Comparison of ENCODE assay signal across 19 cellular contexts in the genomic region with DNA sequence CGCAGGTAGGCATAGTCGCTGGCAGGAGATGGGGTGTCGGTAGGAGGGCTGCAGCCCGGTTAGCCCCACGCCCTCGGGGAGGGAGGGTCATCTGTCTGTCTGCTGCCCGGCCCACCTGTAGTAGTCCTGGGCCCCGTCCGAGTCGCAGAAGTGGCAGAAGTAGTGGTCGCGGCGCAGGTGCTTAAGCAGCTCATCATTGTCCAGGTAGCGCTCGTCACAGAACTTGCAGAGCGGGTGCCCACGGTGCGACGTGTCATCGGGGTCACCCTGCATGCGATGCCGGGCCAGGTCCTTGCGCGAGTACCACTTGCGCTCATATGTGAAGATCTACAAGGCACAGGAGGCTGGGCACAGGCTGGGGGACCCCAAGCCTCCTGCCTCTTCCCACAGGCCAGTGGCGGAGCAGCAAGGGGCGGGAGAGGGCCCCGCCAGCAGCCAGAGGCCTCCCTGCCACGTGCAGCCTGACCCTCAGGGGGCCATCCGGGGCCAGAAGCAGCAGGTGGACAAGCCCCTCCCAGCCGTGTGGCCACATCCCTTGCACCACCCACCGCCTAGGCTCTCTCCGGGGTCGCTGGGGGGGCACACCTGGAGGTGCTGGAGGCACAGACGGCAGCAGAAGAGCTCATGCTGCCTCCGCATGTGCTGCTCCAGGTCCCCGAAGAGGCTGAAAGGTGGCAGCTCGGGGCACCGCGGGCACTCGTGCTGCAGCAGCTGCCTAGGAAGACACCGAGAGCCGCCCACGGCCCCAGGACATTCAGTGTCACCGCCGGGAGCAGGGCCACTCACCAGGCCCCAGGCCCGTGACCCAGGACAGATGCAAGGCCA. TPM values are rescaled to one million over a fixed set of nuclear protein-coding genes. Genes with fewer than 3 reads are reported as not detected.
A peak's percentile ranks its signal among the peaks of the same experiment; 100 is the strongest.
DNase-seq lines count a peak whose midpoint lies in the region; ATAC-seq, FAIRE-seq and TF ChIP-seq lines count a peak whose summit lies in the region.
"Had no signal": no experiment of that assay in that cellular context is flagged by ENCODE, and none has a peak within 500 bp of the region (broad histone marks: within the 10 kb centered on the region; RNA-seq: fewer than 3 reads in every experiment).

No MANE protein-coding gene starts in this region.

- H3K9me3 ChIP-seq in H1 (ENCODE audit: insufficient read depth in 2 of 2, low read depth in 1 of 2, low read length in 1 of 2) = no peaks in the 10 kb centered on the region
- no peaks in the 10 kb centered on the region for H3K9me3 ChIP-seq in neuronal stem cell (replicated peaks in 1 of 2; ENCODE audit: control insufficient read depth in 2 of 2, insufficient read depth in 1 of 2, low read depth in 1 of 2, low read length in 2 of 2)
- H3K9me3 ChIP-seq: Caco-2, SJSA1 had no signal

- POLR2A ChIA-PET in RWPE1 (lab: Yijun Ruan, JAX; ENCODE audit: low non-redundant PET) (interaction anchor here (0.7 to 0.8 kb wide), 2 partner anchors 10 to 11 kb away, joined by 3 to 4 read pairs; no protein-coding TSS in a partner anchor), H1 (lab: Charles Lee; ENCODE audit: partially characterized antibody) (interaction anchor here (1.0 to 4.7 kb wide), 6 partner anchors 9 to 152 kb away, joined by 3 to 37 read pairs (median 11); partner anchors contain the start of genes RNF151, RPS2, SYNGR3 and TRAF7)

- H2BK20ac ChIP-seq in H1 (ENCODE audit: low read length) = no peak overlapping the region

- no peak overlapping the region for H2BK120ac ChIP-seq in H1 (replicated peaks; ENCODE audit: low read depth, low read length)
- no peak overlapping the region for H2BK120ac ChIP-seq in neuronal stem cell (ENCODE audit: low read depth, low read length)

- no peak overlapping the region for H2AK5ac ChIP-seq in H1 (ENCODE audit: low read depth, low read length)
- H2AK5ac ChIP-seq in neuronal stem cell (ENCODE audit: low read depth, low read length) = peak overlapping the region; percentile 35

- H3K27ac ChIP-seq in RWPE1 = peak overlapping the region; percentile 98
- H3K27ac ChIP-seq in H1 (ENCODE audit: low read depth, low read length) = no peak overlapping the region; the same call in 1 of the 2 replicates
- no peak overlapping the region for H3K27ac ChIP-seq in neuronal stem cell (replicated peaks; ENCODE audit: low read length)
- H3K27ac ChIP-seq: SJSA1 had no signal

- H3K4me1 ChIP-seq in H1 (replicated peaks in 1 of 4; ENCODE audit: control insufficient read depth in 3 of 4, insufficient read depth in 4 of 4, low read length in 3 of 4) (peaks cover 0 to 23% (median 10%) of the 10 kb centered on the region in 4 experiments; a peak in 5 of 7 replicates), neuronal stem cell (ENCODE audit: control insufficient read depth in 2 of 2, insufficient read depth in 1 of 2, low read depth in 1 of 2, low read length in 2 of 2) (peaks cover 12 to 16% of the 10 kb centered on the region in 2 donors)

- H3K9ac ChIP-seq in H1 (replicated peaks in 1 of 4; ENCODE audit: extremely low read depth in 1 of 4, low read depth in 3 of 4, low read length in 3 of 4) (no peak overlapping the region), neuronal stem cell (ENCODE audit: low read depth, low read length, poor library complexity) (no peak overlapping the region)

- H3K4me3 ChIP-seq in H1 (ENCODE audit: extremely low read depth in 1 of 4, insufficient read depth in 2 of 4, low read depth in 3 of 4, low read length in 4 of 4) = no peak overlapping the region
- H3K4me3 ChIP-seq in neuronal stem cell (ENCODE audit: low read length in 2 of 2) = peak overlapping the region in 1 of 2 donors; percentile 59
- H3K4me3 ChIP-seq: SJSA1 had no signal

- CTCF ChIA-PET in RWPE1 (lab: Yijun Ruan, JAX) = interaction anchor here (0.5 to 2.5 kb wide), 5 partner anchors 20 to 238 kb away, joined by 3 to 17 read pairs (median 3); no protein-coding TSS in a partner anchor
- CTCF ChIA-PET in H1 (lab: Charles Lee; ENCODE audit: partially characterized antibody) = interaction anchor here (0.8 to 4.3 kb wide), 19 partner anchors 9 to 145 kb away, joined by 4 to 55 read pairs (median 6); partner anchors contain the start of genes NPW, NTHL1, SYNGR3 and TBL3

- H4K5ac ChIP-seq in H1 (ENCODE audit: insufficient read length, low read depth, low read length) = no peak overlapping the region

- H3K23ac ChIP-seq in H1 (ENCODE audit: insufficient read length) = no peak overlapping the region
- H3K23ac ChIP-seq in neuronal stem cell (ENCODE audit: low read depth, low read length, poor library complexity) = peak overlapping the region; percentile 55

- H3K4me2 ChIP-seq in H1 (ENCODE audit: insufficient read depth in 1 of 2, low read depth in 2 of 2, low read length in 2 of 2) (no peak overlapping the region), neuronal stem cell (ENCODE audit: insufficient read depth, low read length, poor library complexity, severe bottlenecking) (no peak overlapping the region)

- H3K4ac ChIP-seq in H1 (replicated peaks; ENCODE audit: insufficient read length, low read depth, low read length) = no peak overlapping the region
- H3K4ac ChIP-seq in neuronal stem cell (ENCODE audit: low read length) = no peak overlapping the region

- H2BK15ac ChIP-seq in H1 (ENCODE audit: low read length) = no peak overlapping the region
- no peak overlapping the region for H2BK15ac ChIP-seq in neuronal stem cell (ENCODE audit: low read length)

- H3K79me1 ChIP-seq in H1 (ENCODE audit: low read depth, low read length) (peaks cover 6% of the 10 kb centered on the region; the same call in 1 of the 2 replicates), neuronal stem cell (ENCODE audit: low read depth, low read length) (peaks cover 43% of the 10 kb centered on the region)

- no peaks in the 10 kb centered on the region for H3K23me2 ChIP-seq in H1 (ENCODE audit: low read depth, low read length)

- H3K27me3 ChIP-seq in H1 (replicated peaks in 1 of 4; ENCODE audit: control insufficient read depth in 3 of 4, extremely low read depth in 1 of 4, insufficient read depth in 3 of 4, low read length in 3 of 4) (no peaks in the 10 kb centered on the region), neuronal stem cell (ENCODE audit: control insufficient read depth in 3 of 3, insufficient read depth in 3 of 3, low read depth in 1 of 3, low read length in 3 of 3) (no peaks in the 10 kb centered on the region)
- H3K27me3 ChIP-seq: SJSA1 had no signal

- H3K14ac ChIP-seq in H1 (ENCODE audit: insufficient read length) (no peak overlapping the region), neuronal stem cell (ENCODE audit: low read length) (no peak overlapping the region)

- H2AFZ ChIP-seq in H1 (ENCODE audit: low read length) (no peak overlapping the region), neuronal stem cell (ENCODE audit: low read length) (no peak overlapping the region)

- FAIRE-seq in H1 (lab: Jason Lieb, UNC) = no peak
- FAIRE-seq in GM12892 (lab: Jason Lieb, UNC) = no peak

- DNase-seq in RWPE1 (ENCODE audit: low spot score) (no peak), H1 (ENCODE audit: low read depth in 1 of 2, low spot score in 2 of 2) (no peak), neuronal stem cell (ENCODE audit: low spot score) (no peak), HCEC 1CT (no peak), GM12892 (ENCODE audit: insufficient read length) (no peak)
- DNase-seq: Caco-2; CD4-positive, CD25-positive, alpha-beta regulatory T cell; EL; KG1; NCI-H1048; NCI-H1436 treated with DMSO at 0.1 percent for 48 hours; NCI-H2029 treated with DMSO at 0.1 percent for 48 hours; NCI-H2171 treated with DMSO at 0.1 percent for 48 hours; NCI-H446 treated with DMSO at 0.1 percent for 48 hours; NCI-H748 treated with DMSO at 0.1 percent for 48 hours; PC-3; SW 1271 had no signal

- 97% methylated on average over 40 of the region's 47 CpGs; no CpG with 5 or more reads in 1 of the 2 experiments for WGBS in H1 (ENCODE audit: extremely low coverage in 1 of 2, insufficient coverage in 1 of 2, insufficient read length in 1 of 2, insufficient replicate concordance in 2 of 2, low coverage in 1 of 2, low lambda C conversion rate in 2 of 2, missing lambda C conversion rate in 1 of 2), 2 experiments
- no CpG with 5 or more reads among the region's 47 CpGs for WGBS in neuronal stem cell (ENCODE audit: extremely low coverage in 2 of 2, insufficient read length in 2 of 2, insufficient replicate concordance in 1 of 2), 2 donors

- H2BK12ac ChIP-seq in H1 (ENCODE audit: low read depth, low read length) (no peak overlapping the region), neuronal stem cell (ENCODE audit: low read length) (no peak overlapping the region)

- H3K56ac ChIP-seq in H1 (replicated peaks; ENCODE audit: insufficient read length, low read depth, low read length) = no peak overlapping the region

- no peak for ATAC-seq in GM18873 (IDR thresholded peaks at IDR 0.05; ENCODE audit: low FRiP score, unreplicated experiment)
- ATAC-seq: PC-3 had no signal

- H3K79me2 ChIP-seq in H1 (ENCODE audit: control insufficient read depth in 1 of 2, insufficient read depth in 2 of 2, low read length in 2 of 2) = peaks cover 7 to 34% of the 10 kb centered on the region in 2 experiments; a peak in 3 of 4 replicates

- no peak overlapping the region for H4K91ac ChIP-seq in H1 (replicated peaks; ENCODE audit: insufficient read length, low read length)
- no peak overlapping the region for H4K91ac ChIP-seq in neuronal stem cell (ENCODE audit: low read depth, low read length, poor library complexity)

- H2BK5ac ChIP-seq in H1 (ENCODE audit: low read depth, low read length) (peak overlapping the region; percentile 44), neuronal stem cell (ENCODE audit: low read length) (no peak overlapping the region)

- no peak for TF ChIP-seq POLR2A in H1 (IDR thresholded peaks at IDR 0.05; ENCODE audit: control extremely low read depth in 1 of 2, low read depth in 2 of 2, low read length in 2 of 2)
- TF ChIP-seq POLR2A in GM12892 (IDR thresholded peaks at IDR 0.05; ENCODE audit: low read depth, low read length) = no peak

- no peak for TF ChIP-seq CTCF in RWPE1 (conservative IDR thresholded peaks at IDR 0.05; ENCODE audit: low read depth)
- TF ChIP-seq CTCF in H1 (IDR thresholded peaks at IDR 0.05; ENCODE audit: control extremely low read depth in 1 of 3, insufficient read depth in 1 of 3, low read depth in 1 of 3, low read length in 3 of 3) = no peak

- H3K18ac ChIP-seq in H1 (ENCODE audit: extremely low read depth, low read length) (no peak overlapping the region), neuronal stem cell (ENCODE audit: low read length) (peak overlapping the region; percentile 38)

- TF ChIP-seq EP300 in H1 (IDR thresholded peaks at IDR 0.05; ENCODE audit: borderline replicate concordance in 1 of 2, low read depth in 2 of 2, low read length in 2 of 2) = no peak

- H4K8ac ChIP-seq in H1 (ENCODE audit: extremely low read depth, insufficient read depth, low read length) = peak overlapping the region; percentile 57; the same call in 1 of the 2 replicates
- peak overlapping the region; percentile 92 for H4K8ac ChIP-seq in neuronal stem cell (ENCODE audit: low read depth, low read length)

- no peak for TF ChIP-seq RAD21 in H1 (IDR thresholded peaks at IDR 0.05 in 1 of 2, conservative IDR thresholded peaks at IDR 0.05 in 1 of 2; ENCODE audit: low read depth in 2 of 2, low read length in 2 of 2)

- peaks cover 24 to 52% (median 41%) of the 10 kb centered on the region in 4 experiments for H3K36me3 ChIP-seq in H1 (ENCODE audit: control insufficient read depth in 2 of 4, insufficient read depth in 4 of 4, low read length in 3 of 4)
- peaks cover 39 to 69% of the 10 kb centered on the region in 2 donors for H3K36me3 ChIP-seq in neuronal stem cell (replicated peaks in 1 of 2; ENCODE audit: control insufficient read depth in 2 of 2, insufficient read depth in 2 of 2, low read length in 2 of 2)

- H4K20me1 ChIP-seq in H1 (replicated peaks in 1 of 2; ENCODE audit: control insufficient read depth in 1 of 2, insufficient read depth in 2 of 2, low read length in 2 of 2) = peaks cover 29 to 58% of the 10 kb centered on the region in 2 experiments

RNA-seq across cellular contexts. Expression of gene ZNF598, which starts 7.0 kb away (rescaled TPM):
- 47.6 and 51.7 TPM in 2 replicates for total RNA-seq in H1 (2021; fragmentation: NEBNext Ultra II Directional; extraction: Animal tissue kit (Norgen Biotek cat#: 25700))
- 29.3 and 43.0 TPM in 2 replicates for polyA plus RNA-seq in H1 (2011; rRNA removed)
- polyA plus RNA-seq in H1 (2011; cell fraction: cytosol; rRNA removed) = 32.3 TPM
- polyA plus RNA-seq in H1 (2011; cell fraction: nucleus; rRNA removed) = 108 TPM
- 16.9 to 39.8 TPM (median 34.7 TPM) in 4 replicates for polyA plus RNA-seq in H1 (2012, experiment 1 of 2)
- 28.2 TPM for polyA plus RNA-seq in H1 (2012, experiment 2 of 2)
- polyA plus RNA-seq in H1 (2013, experiment 1 of 2) = 32.1 TPM
- 31.4 TPM for polyA plus RNA-seq in H1 (2013, experiment 2 of 2)
- polyA minus RNA-seq in H1 (2011; rRNA and poly(A)+ RNA removed) = 10.2 and 11.0 TPM in 2 replicates
- polyA minus RNA-seq in H1 (2011; cell fraction: cytosol; rRNA and poly(A)+ RNA removed) = 34.1 TPM
- 28.8 TPM for polyA minus RNA-seq in H1 (2011; cell fraction: nucleus; rRNA and poly(A)+ RNA removed)
- polyA plus RNA-seq in neuronal stem cell (2013, experiment 1 of 2) = 21.3 TPM
- 20.9 TPM for polyA plus RNA-seq in neuronal stem cell (2013, experiment 2 of 2)
- polyA plus RNA-seq in GM12892 (2012; ENCODE audit: missing spikeins) = 9.7 TPM

RNA-seq across cellular contexts. Expression of gene SYNGR3, which starts 12.8 kb away (rescaled TPM):
- total RNA-seq in H1 (2021; fragmentation: NEBNext Ultra II Directional; extraction: Animal tissue kit (Norgen Biotek cat#: 25700)) = 36.2 and 38.8 TPM in 2 replicates
- 49.9 and 72.3 TPM in 2 replicates for polyA plus RNA-seq in H1 (2011; rRNA removed)
- 43.3 TPM for polyA plus RNA-seq in H1 (2011; cell fraction: cytosol; rRNA removed)
- polyA plus RNA-seq in H1 (2011; cell fraction: nucleus; rRNA removed) = 58.6 TPM
- polyA plus RNA-seq in H1 (2012, experiment 1 of 2) = 25.3 to 42.7 TPM (median 36.2 TPM) in 4 replicates
- 36.8 TPM for polyA plus RNA-seq in H1 (2012, experiment 2 of 2)
- polyA plus RNA-seq in H1 (2013, experiment 1 of 2) = 26.9 TPM
- 28.0 TPM for polyA plus RNA-seq in H1 (2013, experiment 2 of 2)
- 22.3 and 31.8 TPM in 2 replicates for polyA minus RNA-seq in H1 (2011; rRNA and poly(A)+ RNA removed)
- polyA minus RNA-seq in H1 (2011; cell fraction: cytosol; rRNA and poly(A)+ RNA removed) = 34.8 TPM
- polyA minus RNA-seq in H1 (2011; cell fraction: nucleus; rRNA and poly(A)+ RNA removed) = 32.6 TPM
- 17.3 TPM for polyA plus RNA-seq in neuronal stem cell (2013, experiment 1 of 2)
- polyA plus RNA-seq in neuronal stem cell (2013, experiment 2 of 2) = 17.9 TPM
- polyA plus RNA-seq in GM12892 (2012; ENCODE audit: missing spikeins) = 3.3 TPM

RNA-seq across cellular contexts. Expression of gene NPW, which starts 17.0 kb away (rescaled TPM):
- total RNA-seq in H1 (2021; fragmentation: NEBNext Ultra II Directional; extraction: Animal tissue kit (Norgen Biotek cat#: 25700)) = 8.1 and 10.3 TPM in 2 replicates
- polyA plus RNA-seq in H1 (2011; rRNA removed) = 4.0 and 7.8 TPM in 2 replicates
- polyA plus RNA-seq in H1 (2011; cell fraction: cytosol; rRNA removed) = 2.0 TPM
- 4.4 TPM for polyA plus RNA-seq in H1 (2011; cell fraction: nucleus; rRNA removed)
- 3.4 to 6.5 TPM (median 4.5 TPM) in 4 replicates for polyA plus RNA-seq in H1 (2012, experiment 1 of 2)
- 9.6 TPM for polyA plus RNA-seq in H1 (2012, experiment 2 of 2)
- 11.2 TPM for polyA plus RNA-seq in H1 (2013, experiment 1 of 2)
- polyA plus RNA-seq in H1 (2013, experiment 2 of 2) = 14.0 TPM
- polyA minus RNA-seq in H1 (2011; rRNA and poly(A)+ RNA removed) = not detected in 2 replicates
- polyA minus RNA-seq in H1 (2011; cell fraction: cytosol; rRNA and poly(A)+ RNA removed) = 9.9 TPM
- 1.4 TPM for polyA minus RNA-seq in H1 (2011; cell fraction: nucleus; rRNA and poly(A)+ RNA removed)
- 2.0 TPM for polyA plus RNA-seq in neuronal stem cell (2013, experiment 1 of 2)
- polyA plus RNA-seq in neuronal stem cell (2013, experiment 2 of 2) = 1.7 TPM
- not detected for polyA plus RNA-seq in GM12892 (2012; ENCODE audit: missing spikeins)
- total RNA-seq: CD4-positive, CD25-positive, alpha-beta regulatory T cell; SJSA1 had no signal
- polyA plus RNA-seq: CD4-positive, CD25-positive, alpha-beta regulatory T cell had no signal

RNA-seq across cellular contexts. Expression of gene GFER, which starts 18.6 kb away (rescaled TPM):
- total RNA-seq in H1 (2021; fragmentation: NEBNext Ultra II Directional; extraction: Animal tissue kit (Norgen Biotek cat#: 25700)) = 37.9 and 45.4 TPM in 2 replicates
- polyA plus RNA-seq in H1 (2011; rRNA removed) = 17.7 and 29.1 TPM in 2 replicates
- polyA plus RNA-seq in H1 (2011; cell fraction: cytosol; rRNA removed) = 19.6 TPM
- polyA plus RNA-seq in H1 (2011; cell fraction: nucleus; rRNA removed) = 36.4 TPM
- 34.2 to 52.3 TPM (median 47.8 TPM) in 4 replicates for polyA plus RNA-seq in H1 (2012, experiment 1 of 2)
- 63.8 TPM for polyA plus RNA-seq in H1 (2012, experiment 2 of 2)
- 33.8 TPM for polyA plus RNA-seq in H1 (2013, experiment 1 of 2)
- 33.2 TPM for polyA plus RNA-seq in H1 (2013, experiment 2 of 2)
- 7.9 and 10.7 TPM in 2 replicates for polyA minus RNA-seq in H1 (2011; rRNA and poly(A)+ RNA removed)
- 21.6 TPM for polyA minus RNA-seq in H1 (2011; cell fraction: cytosol; rRNA and poly(A)+ RNA removed)
- polyA minus RNA-seq in H1 (2011; cell fraction: nucleus; rRNA and poly(A)+ RNA removed) = 22.6 TPM
- polyA plus RNA-seq in neuronal stem cell (2013, experiment 1 of 2) = 32.3 TPM
- polyA plus RNA-seq in neuronal stem cell (2013, experiment 2 of 2) = 33.5 TPM
- 19.1 TPM for polyA plus RNA-seq in GM12892 (2012; ENCODE audit: missing spikeins)

RNA-seq across cellular contexts. Expression of gene NOXO1, which starts 21.3 kb away (rescaled TPM):
- 2.5 and 3.3 TPM in 2 replicates for total RNA-seq in H1 (2021; fragmentation: NEBNext Ultra II Directional; extraction: Animal tissue kit (Norgen Biotek cat#: 25700))
- 1.3 and 2.6 TPM in 2 replicates for polyA plus RNA-seq in H1 (2011; rRNA removed)
- 1.7 TPM for polyA plus RNA-seq in H1 (2011; cell fraction: cytosol; rRNA removed)
- polyA plus RNA-seq in H1 (2011; cell fraction: nucleus; rRNA removed) = 2.3 TPM
- 0.33 to 1.1 TPM (median 0.74 TPM) in 4 replicates for polyA plus RNA-seq in H1 (2012, experiment 1 of 2)
- polyA plus RNA-seq in H1 (2012, experiment 2 of 2) = 0.58 TPM
- 1.1 TPM for polyA plus RNA-seq in H1 (2013, experiment 1 of 2)
- 1.0 TPM for polyA plus RNA-seq in H1 (2013, experiment 2 of 2)
- not detected in 2 replicates for polyA minus RNA-seq in H1 (2011; rRNA and poly(A)+ RNA removed)
- polyA minus RNA-seq in H1 (2011; cell fraction: cytosol; rRNA and poly(A)+ RNA removed) = not detected
- 0.60 TPM for polyA minus RNA-seq in H1 (2011; cell fraction: nucleus; rRNA and poly(A)+ RNA removed)
- polyA plus RNA-seq in neuronal stem cell (2013, experiment 1 of 2) = 0.14 TPM
- polyA plus RNA-seq in neuronal stem cell (2013, experiment 2 of 2) = 0.08 TPM
- polyA plus RNA-seq in GM12892 (2012; ENCODE audit: missing spikeins) = not detected
